8 cellular contexts compared by ENCODE assay signal in genomic region chr17:45235071-45236001, GRCh38. TPM values are rescaled to one million over a fixed set of nuclear protein-coding genes. Genes with fewer than 3 reads are reported as not detected.
DNase-seq lines count a peak whose midpoint lies in the region; ATAC-seq and TF ChIP-seq lines count a peak whose summit lies in the region.

No MANE protein-coding gene starts in this region.

- intact Hi-C loops in aorta (cut with DNase I), result no loop called here

- ATAC-seq in RWPE2 (ENCODE audit: low read depth), result peak; percentile 49; the same call in 1 of the 3 replicates
- ATAC-seq in aorta (ENCODE audit: low FRiP score), result no peak
- no peak for ATAC-seq in GM18861 (IDR thresholded peaks at IDR 0.05; ENCODE audit: unreplicated experiment)

- WGBS in aorta, 2 donors, result 27 to 28% methylated on average over 9 of the region's 9 CpGs

- H3K27ac Mint-ChIP-seq in osteocyte (ENCODE audit: unreplicated experiment), result no peak overlapping the region

- H3K4me3 ChIP-seq in RWPE2 (ENCODE audit: severe bottlenecking) (no peak overlapping the region), aorta (ENCODE audit: low read length in 2 of 2) (no peak overlapping the region)

- H3K36me3 ChIP-seq in RWPE2 (ENCODE audit: low read depth), result no peaks in the 10 kb centered on the region; the same call in 1 of the 2 replicates
- no peaks in the 10 kb centered on the region for H3K36me3 ChIP-seq in aorta (ENCODE audit: control insufficient read depth in 1 of 2, insufficient read depth in 2 of 2, low read length in 1 of 2)

- H3K27ac ChIP-seq in RWPE2 (ENCODE audit: poor library complexity, severe bottlenecking) (no peak overlapping the region), aorta (ENCODE audit: low read depth in 1 of 2, low read length in 2 of 2) (no peak overlapping the region)

- TF ChIP-seq CTCF in RWPE2 (IDR thresholded peaks at IDR 0.05; ENCODE audit: poor library complexity, severe bottlenecking) (peak; percentile 84), osteocyte (IDR thresholded peaks at IDR 0.05) (peak; percentile 85)

- H3K4me1 ChIP-seq in RWPE2 (ENCODE audit: insufficient read depth, poor library complexity, severe bottlenecking) (peaks cover 6% of the 10 kb centered on the region), aorta (ENCODE audit: control insufficient read depth in 1 of 2, insufficient read depth in 2 of 2, low read length in 2 of 2) (no peaks in the 10 kb centered on the region)

- DNase-seq in COR-L47 (lab: John Stamatoyannopoulos, UW) (peak; percentile 67), HuH-7 (ENCODE audit: low spot score) (peak; percentile 88), RWPE2 (ENCODE audit: low spot score) (no peak), foreskin melanocyte (peak; percentile 52), osteocyte (ENCODE audit: extremely low spot score, unreplicated experiment) (peak; percentile 85), aorta (peak; percentile 85 to 90)
- peak; percentile 66 for DNase-seq in activated T-helper 9 cell treated with anti-CD3 and anti-CD28 coated beads, Interleukin-2, amount 50 U/mL, for 16 hours (ENCODE audit: low read depth)

- H3K36me3 Mint-ChIP-seq in osteocyte (ENCODE audit: unreplicated experiment), result no peaks in the 10 kb centered on the region

- peaks cover 11% of the 10 kb centered on the region for H3K4me1 Mint-ChIP-seq in osteocyte (ENCODE audit: unreplicated experiment)

- H3K4me3 Mint-ChIP-seq in osteocyte (ENCODE audit: unreplicated experiment), result no peak overlapping the region

- no peaks in the 10 kb centered on the region for H3K9me3 ChIP-seq in RWPE2 (ENCODE audit: severe bottlenecking)
- H3K9me3 ChIP-seq in aorta (ENCODE audit: control insufficient read depth, low read length), result no peaks in the 10 kb centered on the region

- H3K9me3 Mint-ChIP-seq in osteocyte (ENCODE audit: unreplicated experiment), result no peaks in the 10 kb centered on the region

- H3K27me3 ChIP-seq in RWPE2 (ENCODE audit: insufficient read depth, poor library complexity, severe bottlenecking) (no peaks in the 10 kb centered on the region), aorta (ENCODE audit: control insufficient read depth in 1 of 2, insufficient read depth in 2 of 2, low read length in 1 of 2) (no peaks in the 10 kb centered on the region)

- H3K27me3 Mint-ChIP-seq in osteocyte (ENCODE audit: unreplicated experiment), result peaks cover 3% of the 10 kb centered on the region

RNA-seq across cellular contexts. Expression of gene FMNL1, which starts 13.7 kb away (rescaled TPM):
- total RNA-seq in osteocyte (2.0 and 2.8 TPM in 2 replicates), aorta (10 to 100 TPM; 24.0 to 51.7 TPM)
- polyA plus RNA-seq in aorta, result 10 to 100 TPM in 1 of 2 donors, 1 to 10 TPM in 1; 2.2 to 11.9 TPM

RNA-seq across cellular contexts. Expression of gene SPATA32, which starts 26.6 kb away (rescaled TPM):
- total RNA-seq in osteocyte, result 0.18 TPM in 1 of 2 replicates, not detected in the other
- total RNA-seq in aorta, result not detected
- polyA plus RNA-seq in aorta, result not detected
